In the genomic region with DNA sequence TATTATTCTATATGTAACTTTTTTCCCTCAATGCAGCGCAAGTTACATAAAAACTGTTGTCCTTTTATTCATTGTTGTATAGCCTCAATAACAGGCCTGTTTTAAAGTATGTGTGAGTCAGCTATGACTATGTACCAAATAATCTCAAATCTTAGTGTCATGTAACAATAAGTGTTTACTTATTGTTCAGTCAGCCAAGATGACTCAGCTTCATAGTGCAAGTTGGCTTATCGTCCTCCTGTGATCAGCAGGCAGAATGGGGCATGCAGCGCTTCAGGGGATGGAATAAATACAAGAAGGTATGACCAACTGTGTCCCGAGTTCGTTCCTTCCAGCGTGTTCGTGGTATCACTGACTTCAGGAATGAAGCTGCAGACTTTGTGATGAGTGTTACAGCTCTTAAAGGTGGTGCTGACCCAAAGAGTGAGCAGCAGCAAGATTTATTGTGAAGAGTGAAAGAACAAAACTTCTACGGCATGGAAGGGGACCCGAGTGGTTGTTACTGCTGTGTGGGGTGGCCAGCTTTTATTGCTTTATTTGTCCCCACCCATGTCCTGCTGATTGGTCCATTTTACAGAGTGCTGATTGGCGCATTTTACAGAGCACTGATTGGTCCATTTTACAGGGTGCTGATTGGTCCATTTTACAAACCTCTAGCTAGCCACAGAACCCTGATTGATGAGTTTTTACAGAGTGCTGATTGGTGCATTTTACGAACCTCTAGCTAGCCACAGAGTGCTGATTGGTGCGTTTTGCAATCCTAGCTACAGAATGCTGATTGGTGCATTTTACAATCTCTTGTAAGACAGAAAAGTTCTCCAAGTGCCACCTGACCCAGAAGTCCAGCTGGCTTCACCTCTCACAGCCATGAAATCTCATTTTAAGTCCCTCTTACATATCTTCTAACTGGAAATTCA, we compare ENCODE assay signal across 9 cellular contexts.
DNase-seq lines count a peak whose midpoint lies in the region; ATAC-seq and TF ChIP-seq lines count a peak whose summit lies in the region.
"Had no signal": no experiment of that assay in that cellular context is flagged by ENCODE, and none has a peak within 500 bp of the region (broad histone marks: within the 10 kb centered on the region; RNA-seq: fewer than 3 reads in every experiment).

No MANE protein-coding gene starts in this region.

- no peak for TF ChIP-seq POLR2A in prostate gland (IDR thresholded peaks at IDR 0.05)

- CTCF ChIA-PET in PC-3 (lab: Charles Lee) = no interaction called here

- H2BK5ac ChIP-seq in H9 (ENCODE audit: insufficient read length, low read length) = no peak overlapping the region

- no peak overlapping the region for H3K56ac ChIP-seq in H9 (ENCODE audit: insufficient read length, low read depth, low read length)

- no peak overlapping the region for H2AK5ac ChIP-seq in H9 (ENCODE audit: insufficient read length, low read length)

- no peaks in the 10 kb centered on the region for H3K9me3 Mint-ChIP-seq in activated T-cell treated with anti-CD3 and anti-CD28 coated beads, Interleukin-2, amount 50 U/mL, for 4 hours
- peaks cover 0 to 3% of the 10 kb centered on the region in 2 experiments; a peak in 3 of 5 replicates for H3K9me3 Mint-ChIP-seq in H9

- no peak overlapping the region for H4K8ac ChIP-seq in H9 (replicated peaks; ENCODE audit: insufficient read length, low read depth, low read length)

- no peaks in the 10 kb centered on the region for H3K23me2 ChIP-seq in H9 (ENCODE audit: insufficient read length, low read depth, low read length, poor library complexity, severe bottlenecking)

- H3K79me1 ChIP-seq in H9 (ENCODE audit: insufficient read depth, low read depth, low read length, poor library complexity, severe bottlenecking) = no peaks in the 10 kb centered on the region

- H4K5ac ChIP-seq in H9 (ENCODE audit: insufficient read length, low read depth, low read length) = no peak overlapping the region

- BruUV-seq in PC-3 (replicated peaks; lab: Mats Ljungman, UMichigan) = no TSS peak

- peaks cover 7% of the 10 kb centered on the region for H3K27me3 Mint-ChIP-seq in activated T-cell treated with anti-CD3 and anti-CD28 coated beads, Interleukin-2, amount 50 U/mL, for 4 hours (ENCODE audit: low read depth)
- H3K27me3 Mint-ChIP-seq in H9 (ENCODE audit: low read depth) = no peaks in the 10 kb centered on the region; the same call in 1 of the 2 replicates

- no peak overlapping the region for H4K91ac ChIP-seq in H9 (ENCODE audit: insufficient read length, low read depth, low read length)

- H3F3A ChIP-seq in PC-3 (ENCODE audit: low read length, unreplicated experiment) = no peaks in the 10 kb centered on the region

- ATAC-seq in PC-3 = peak; percentile 99
- ATAC-seq in activated T-cell treated with anti-CD3 and anti-CD28 coated beads, Interleukin-2, amount 50 U/mL, for 4 hours = no peak

- intact Hi-C loops in PC-3 (cut with micrococcal nuclease) = loop anchor here (5.0 kb wide), 1 partner anchor 985 kb away; no protein-coding TSS in a partner anchor
- intact Hi-C loops in prostate gland (cut with DNase I) = no loop called here

- no peaks in the 10 kb centered on the region for H3K36me3 Mint-ChIP-seq in activated T-cell treated with anti-CD3 and anti-CD28 coated beads, Interleukin-2, amount 50 U/mL, for 4 hours (ENCODE audit: insufficient read depth)
- H3K36me3 Mint-ChIP-seq in H9 (ENCODE audit: insufficient read depth in 1 of 3, low read depth in 3 of 3) = no peaks in the 10 kb centered on the region; a peak in 1 of 7 replicates

- no peak overlapping the region for H2AFZ ChIP-seq in PC-3 (ENCODE audit: low read length)
- no peak overlapping the region for H2AFZ ChIP-seq in H9 (ENCODE audit: low read length)

- no peak overlapping the region for H3K27ac Mint-ChIP-seq in H9

- H4K20me1 ChIP-seq in PC-3 (ENCODE audit: low read length) = no peaks in the 10 kb centered on the region
- H4K20me1 ChIP-seq in H9 (ENCODE audit: control insufficient read depth, insufficient read depth, insufficient read length) = no peaks in the 10 kb centered on the region

- no peak overlapping the region for H2BK120ac ChIP-seq in H9 (ENCODE audit: low read depth, low read length, poor library complexity, severe bottlenecking)

- H3K79me2 ChIP-seq in PC-3 (ENCODE audit: low read length) (no peaks in the 10 kb centered on the region), H9 (ENCODE audit: insufficient read depth, low read length) (no peaks in the 10 kb centered on the region)

- H2BK20ac ChIP-seq in H9 (ENCODE audit: low read depth, low read length, poor library complexity, severe bottlenecking) = no peak overlapping the region

- no peak overlapping the region for H3T11ph ChIP-seq in H9 (ENCODE audit: low read length)

- no peak overlapping the region for H2BK12ac ChIP-seq in H9 (ENCODE audit: insufficient read length, low read depth, low read length)

- DNase-seq in Daoy (ENCODE audit: low read depth) (peak; percentile 94), PC-3 (peak; percentile 97), epithelial cell of prostate (ENCODE audit: low read depth, low spot score) (peak; percentile 100), prostate gland (ENCODE audit: low spot score) (peak; percentile 51), NCI-H2171 (lab: John Stamatoyannopoulos, UW) (no peak), H9 (no peak), GM20000 (ENCODE audit: low spot score) (no peak)
- no peak for DNase-seq in activated T-cell treated with anti-CD3 and anti-CD28 coated beads, Interleukin-2, amount 50 U/mL, for 4 hours
- DNase-seq: NCI-H1092 treated with DMSO at 0.1 percent for 48 hours had no signal

- H3K4me2 ChIP-seq in PC-3 (ENCODE audit: low read length) (peak overlapping the region; percentile 32), H9 (ENCODE audit: insufficient read depth, insufficient read length, low read length) (no peak overlapping the region)

- H2BK15ac ChIP-seq in H9 (ENCODE audit: low read depth, low read length) = no peak overlapping the region

- no peaks in the 10 kb centered on the region for H3K4me1 Mint-ChIP-seq in activated T-cell treated with anti-CD3 and anti-CD28 coated beads, Interleukin-2, amount 50 U/mL, for 4 hours (ENCODE audit: low read depth)
- no peaks in the 10 kb centered on the region for H3K4me1 Mint-ChIP-seq in H9

- no peaks in the 10 kb centered on the region for H3K9me2 ChIP-seq in PC-3 (replicated peaks; ENCODE audit: low read length)

- H3K4ac ChIP-seq in H9 (ENCODE audit: low read depth, low read length) = no peak overlapping the region

- H3K23ac ChIP-seq in H9 (ENCODE audit: insufficient read length, low read depth, low read length) = no peak overlapping the region

- no peak overlapping the region for H3K14ac ChIP-seq in H9 (ENCODE audit: insufficient read depth, low read length)

- H3K9me3 ChIP-seq in PC-3 (ENCODE audit: low read length) = no peaks in the 10 kb centered on the region
- H3K9me3 ChIP-seq in prostate gland = no peaks in the 10 kb centered on the region
- H3K9me3 ChIP-seq in H9 (ENCODE audit: control insufficient read depth, low read depth, low read length) = no peaks in the 10 kb centered on the region

- H3K4me3 Mint-ChIP-seq in activated T-cell treated with anti-CD3 and anti-CD28 coated beads, Interleukin-2, amount 50 U/mL, for 4 hours = no peak overlapping the region
- no peak overlapping the region for H3K4me3 Mint-ChIP-seq in H9

- no peak for TF ChIP-seq CTCF in PC-3 (conservative IDR thresholded peaks at IDR 0.05; ENCODE audit: low read depth, low read length)
- TF ChIP-seq CTCF in prostate gland (IDR thresholded peaks at IDR 0.05) = no peak
- no peak for TF ChIP-seq CTCF in H9 (conservative IDR thresholded peaks at IDR 0.05)
- TF ChIP-seq CTCF in GM20000 (IDR thresholded peaks at IDR 0.05; ENCODE audit: extremely low read depth, missing control alignments) = no peak

- H3K18ac ChIP-seq in H9 (ENCODE audit: insufficient read length, low read depth, low read length) = no peak overlapping the region

- WGBS in prostate gland = 57% methylated on average over 12 of the region's 12 CpGs
- WGBS in H9 (ENCODE audit: extremely low coverage, insufficient read length, low lambda C conversion rate) = no CpG with 5 or more reads among the region's 12 CpGs

- H3K4me1 ChIP-seq in PC-3 (ENCODE audit: insufficient read depth, low read length) (peaks cover 18% of the 10 kb centered on the region), prostate gland (replicated peaks) (no peaks in the 10 kb centered on the region), H9 (ENCODE audit: insufficient read depth, low read length) (no peaks in the 10 kb centered on the region)

- peak overlapping the region; percentile 12; the same call in 1 of the 2 replicates for H3K4me3 ChIP-seq in PC-3 (ENCODE audit: low read length)
- no peak overlapping the region for H3K4me3 ChIP-seq in prostate gland

- H3K27me3 ChIP-seq in PC-3 (ENCODE audit: low read length) (no peaks in the 10 kb centered on the region), prostate gland (replicated peaks; ENCODE audit: insufficient read depth) (no peaks in the 10 kb centered on the region), H9 (ENCODE audit: insufficient read depth, low read length) (no peaks in the 10 kb centered on the region)

- no peaks in the 10 kb centered on the region for H3K36me3 ChIP-seq in PC-3 (ENCODE audit: low read depth, low read length)
- H3K36me3 ChIP-seq in prostate gland = no peaks in the 10 kb centered on the region

- peak overlapping the region; percentile 74 for H3K27ac ChIP-seq in PC-3 (ENCODE audit: low read length)
- peak overlapping the region; percentile 58 for H3K27ac ChIP-seq in epithelial cell of prostate
- H3K27ac ChIP-seq in prostate gland = no peak overlapping the region
- no peak overlapping the region for H3K27ac ChIP-seq in H9 (ENCODE audit: insufficient read length, low read depth, low read length)

- H3K9ac ChIP-seq in PC-3 (ENCODE audit: low read length) = no peak overlapping the region
- no peak overlapping the region for H3K9ac ChIP-seq in H9 (ENCODE audit: extremely low read depth, insufficient read length, low read length)

- POLR2A ChIA-PET in PC-3 (lab: Charles Lee; ENCODE audit: unreplicated experiment) = interaction anchor here (0.6 kb wide), 1 partner anchor 116 kb away, joined by 4 read pairs; no protein-coding TSS in a partner anchor

Comparison
In these comparisons a context has a peak if more than half of its experiments do, and no peak if none do; other contexts are left out.
1. DNase-seq: peak in Daoy (single experiment), PC-3 (single experiment), epithelial cell of prostate (single experiment) and prostate gland (single experiment); none in NCI-H2171 (single experiment), activated T-cell treated with anti-CD3 and anti-CD28 coated beads, Interleukin-2, amount 50 U/mL, for 4 hours (single experiment), H9 (single experiment) and GM20000 (single experiment).
2. H3K27ac ChIP-seq: peak in PC-3 (single experiment) and epithelial cell of prostate (single experiment); none in prostate gland (0 of 2) and H9 (single experiment).